Comparison of ENCODE assay signal across 24 cellular contexts in genomic region chr4:173498771-173499170, GRCh38. TPM values are rescaled to one million over a fixed set of nuclear protein-coding genes. Genes with fewer than 3 reads are reported as not detected.
"Had no signal": no experiment of that assay in that cellular context is flagged by ENCODE, and none has a peak within 500 bp of the region (broad histone marks: within the 10 kb centered on the region; RNA-seq: fewer than 3 reads in every experiment).

No MANE protein-coding gene starts in this region.

- ATAC-seq: esophagus mucosa; heart left ventricle; left lobe of liver; mucosa of descending colon; naive thymus-derived CD8-positive, alpha-beta T cell; psoas muscle; right lobe of liver; stimulated activated naive CD8-positive, alpha-beta T cell treated with anti-CD3 and anti-CD28 coated beads, Interleukin-15, amount 100 ng/mL, for 72 hours; upper lobe of right lung had no signal

- H3K27me3 ChIP-seq: testis, vagina had no signal

- H3K36me3 ChIP-seq: heart left ventricle, neutrophil, right lobe of liver, tibial nerve, upper lobe of right lung, vagina had no signal

- H3K4me3 ChIP-seq: dorsolateral prefrontal cortex, heart left ventricle, mucosa of descending colon, psoas muscle, right lobe of liver, testis, tibial nerve, upper lobe of right lung, vagina had no signal

- H3K4me1 ChIP-seq: psoas muscle, right lobe of liver, testis, upper lobe of right lung, vagina had no signal

- H3K9me3 ChIP-seq: heart left ventricle, mucosa of descending colon, psoas muscle, right lobe of liver, testis, upper lobe of right lung, vagina had no signal

- H3K27ac Mint-ChIP-seq: stimulated activated memory B cell treated with anti-CD40 and anti-IgM and Interleukin-4, amounts not matched to agents 10 μg/mL and 1 μg/mL and 100 μg/mL, for 72 hours; stimulated activated naive CD8-positive, alpha-beta T cell treated with anti-CD3 and anti-CD28 coated beads, Interleukin-15, amount 100 ng/mL, for 72 hours had no signal

- DNase-seq: cortex of kidney; dorsolateral prefrontal cortex; effector CD8-positive, alpha-beta T cell; heart left ventricle; hippocampal formation; islet precursor cell; mammary epithelial cell; mucosa of descending colon; naive thymus-derived CD8-positive, alpha-beta T cell; psoas muscle; retina; right lobe of liver; stimulated activated CD4-positive, alpha-beta T cell treated with anti-CD3 and anti-CD28 coated beads, Interleukin-4, amount 100 ng/mL, for 24 hours; stimulated activated naive CD8-positive, alpha-beta T cell treated with anti-CD3 and anti-CD28 coated beads, Interleukin-15, amount 100 ng/mL, for 72 hours; testis; upper lobe of right lung had no signal

- H3K9me3 Mint-ChIP-seq: stimulated activated memory B cell treated with anti-CD40 and anti-IgM and Interleukin-4, amounts not matched to agents 10 μg/mL and 1 μg/mL and 100 μg/mL, for 72 hours had no signal

- H3K27ac ChIP-seq: dorsolateral prefrontal cortex, heart left ventricle, neutrophil, psoas muscle, right lobe of liver, testis, tibial nerve, upper lobe of right lung, vagina had no signal

- H3K4me3 Mint-ChIP-seq: stimulated activated memory B cell treated with anti-CD40 and anti-IgM and Interleukin-4, amounts not matched to agents 10 μg/mL and 1 μg/mL and 100 μg/mL, for 72 hours; stimulated activated naive CD8-positive, alpha-beta T cell treated with anti-CD3 and anti-CD28 coated beads, Interleukin-15, amount 100 ng/mL, for 72 hours had no signal

RNA-seq across cellular contexts. Expression of gene HAND2, which starts 31.3 kb away (rescaled TPM):
- total RNA-seq: frontal cortex; glomerular endothelial cell; mammary epithelial cell; naive thymus-derived CD8-positive, alpha-beta T cell; upper lobe of right lung had no signal
